ENCODE assay signal across 16 cellular contexts in the genomic region with DNA sequence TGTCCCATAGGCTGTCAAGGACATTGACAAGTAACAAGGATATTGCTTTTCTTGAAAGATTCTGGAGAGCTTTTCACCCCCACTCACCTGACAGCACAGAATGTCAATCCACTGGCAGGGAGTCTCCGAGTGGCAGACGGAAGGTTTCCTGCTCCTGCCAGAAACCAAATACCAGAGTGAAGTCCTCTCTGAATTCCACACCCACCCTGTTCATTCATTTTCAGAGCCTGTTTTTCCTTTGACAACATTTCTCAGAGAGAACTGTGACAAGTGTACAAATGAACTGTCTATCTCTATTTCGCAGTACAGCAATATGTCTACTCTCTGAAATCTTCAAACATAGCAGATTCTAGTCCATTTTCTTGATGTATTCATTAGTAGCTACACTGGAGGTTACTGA. TPM values are rescaled to one million over a fixed set of nuclear protein-coding genes. Genes with fewer than 3 reads are reported as not detected.
DNase-seq lines count a peak whose midpoint lies in the region; ATAC-seq and TF ChIP-seq lines count a peak whose summit lies in the region.
"Had no signal": no experiment of that assay in that cellular context is flagged by ENCODE, and none has a peak within 500 bp of the region (broad histone marks: within the 10 kb centered on the region; RNA-seq: fewer than 3 reads in every experiment).

No MANE protein-coding gene starts in this region.

- H3K36me3 Mint-ChIP-seq in WTC11 (no peaks in the 10 kb centered on the region; the same call in 1 of the 2 replicates), type B pancreatic cell (no peaks in the 10 kb centered on the region)

- intact Hi-C loops in left lung (cut with DNase I): no loop called here

- H3K4me3 Mint-ChIP-seq in WTC11 (no peak overlapping the region), type B pancreatic cell (peak overlapping the region; percentile 7)
- H3K4me3 Mint-ChIP-seq: B cell; CD4-positive, alpha-beta T cell; IgD-negative memory B cell had no signal

- H3K27ac ChIP-seq in left lung: no peak overlapping the region
- H3K27ac ChIP-seq in caudate nucleus (ENCODE audit: low read depth, low read length): no peak overlapping the region
- H3K27ac ChIP-seq: GM23248 had no signal

- ATAC-seq in WTC11 (no peak), left lung (peak; percentile 52), HG03045 (IDR thresholded peaks at IDR 0.05; ENCODE audit: unreplicated experiment) (no peak)

- POLR2A ChIA-PET in WTC11 (lab: Charles Lee): no interaction called here

- 0 out of 2 replicates have a peak overlapping the region, but pooled peaks have one; percentile 76 for H3K27ac Mint-ChIP-seq in WTC11
- peak overlapping the region; percentile 52 for H3K27ac Mint-ChIP-seq in type B pancreatic cell
- H3K27ac Mint-ChIP-seq: B cell; CD4-positive, alpha-beta T cell; IgD-negative memory B cell had no signal

- no peaks in the 10 kb centered on the region for H3K4me1 ChIP-seq in left lung

- TF ChIP-seq CTCF in WTC11 (IDR thresholded peaks at IDR 0.05): no peak
- no peak for TF ChIP-seq CTCF in left lung (IDR thresholded peaks at IDR 0.05)
- no peak for TF ChIP-seq CTCF in type B pancreatic cell (conservative IDR thresholded peaks at IDR 0.05)

- H3K36me3 ChIP-seq in left lung: no peaks in the 10 kb centered on the region

- H3K9me3 ChIP-seq in left lung: no peaks in the 10 kb centered on the region

- no peak overlapping the region for H3K4me3 ChIP-seq in left lung
- H3K4me3 ChIP-seq: GM23248 had no signal

- CTCF ChIA-PET in WTC11 (lab: Charles Lee): no interaction called here

- H3K27me3 ChIP-seq in left lung: no peaks in the 10 kb centered on the region

- H3K4me1 Mint-ChIP-seq in WTC11 (peaks cover 35% of the 10 kb centered on the region), type B pancreatic cell (ENCODE audit: unreplicated experiment) (no peaks in the 10 kb centered on the region)
- H3K4me1 Mint-ChIP-seq: IgD-negative memory B cell had no signal

- peaks cover 20% of the 10 kb centered on the region for H3K9me3 Mint-ChIP-seq in WTC11
- no peaks in the 10 kb centered on the region for H3K9me3 Mint-ChIP-seq in type B pancreatic cell
- H3K9me3 Mint-ChIP-seq: CD4-positive, alpha-beta T cell; IgD-negative memory B cell had no signal

- DNase-seq in WTC11 (ENCODE audit: low spot score) (no peak), cerebellar cortex (ENCODE audit: low spot score) (peak; percentile 34), left lung (no peak), type B pancreatic cell (ENCODE audit: extremely low spot score, unreplicated experiment) (no peak), caudate nucleus (lab: John Stamatoyannopoulos, UW) (no peak)
- no peak for DNase-seq in stimulated activated CD4-positive, alpha-beta T cell treated with anti-CD3 and anti-CD28 coated beads, Interleukin-2, amount 100 ng/mL, for 48 hours
- DNase-seq: C1 segment of cervical spinal cord; Calu3; CD4-positive, alpha-beta T cell; DMS 273 treated with DMSO at 0.1 percent for 48 hours; DMS79; GM23248; H7 had no signal

- no peaks in the 10 kb centered on the region for H3K27me3 Mint-ChIP-seq in WTC11 (ENCODE audit: low read depth)
- H3K27me3 Mint-ChIP-seq in type B pancreatic cell: peaks cover 32% of the 10 kb centered on the region
- H3K27me3 Mint-ChIP-seq: B cell; CD4-positive, alpha-beta T cell; IgD-negative memory B cell had no signal

TF ChIP-seq in WTC11, 78 proteins besides CTCF, POLR2A, EP300 and RAD21 (continues in another document):
- TF ChIP-seq, protein P1, sequence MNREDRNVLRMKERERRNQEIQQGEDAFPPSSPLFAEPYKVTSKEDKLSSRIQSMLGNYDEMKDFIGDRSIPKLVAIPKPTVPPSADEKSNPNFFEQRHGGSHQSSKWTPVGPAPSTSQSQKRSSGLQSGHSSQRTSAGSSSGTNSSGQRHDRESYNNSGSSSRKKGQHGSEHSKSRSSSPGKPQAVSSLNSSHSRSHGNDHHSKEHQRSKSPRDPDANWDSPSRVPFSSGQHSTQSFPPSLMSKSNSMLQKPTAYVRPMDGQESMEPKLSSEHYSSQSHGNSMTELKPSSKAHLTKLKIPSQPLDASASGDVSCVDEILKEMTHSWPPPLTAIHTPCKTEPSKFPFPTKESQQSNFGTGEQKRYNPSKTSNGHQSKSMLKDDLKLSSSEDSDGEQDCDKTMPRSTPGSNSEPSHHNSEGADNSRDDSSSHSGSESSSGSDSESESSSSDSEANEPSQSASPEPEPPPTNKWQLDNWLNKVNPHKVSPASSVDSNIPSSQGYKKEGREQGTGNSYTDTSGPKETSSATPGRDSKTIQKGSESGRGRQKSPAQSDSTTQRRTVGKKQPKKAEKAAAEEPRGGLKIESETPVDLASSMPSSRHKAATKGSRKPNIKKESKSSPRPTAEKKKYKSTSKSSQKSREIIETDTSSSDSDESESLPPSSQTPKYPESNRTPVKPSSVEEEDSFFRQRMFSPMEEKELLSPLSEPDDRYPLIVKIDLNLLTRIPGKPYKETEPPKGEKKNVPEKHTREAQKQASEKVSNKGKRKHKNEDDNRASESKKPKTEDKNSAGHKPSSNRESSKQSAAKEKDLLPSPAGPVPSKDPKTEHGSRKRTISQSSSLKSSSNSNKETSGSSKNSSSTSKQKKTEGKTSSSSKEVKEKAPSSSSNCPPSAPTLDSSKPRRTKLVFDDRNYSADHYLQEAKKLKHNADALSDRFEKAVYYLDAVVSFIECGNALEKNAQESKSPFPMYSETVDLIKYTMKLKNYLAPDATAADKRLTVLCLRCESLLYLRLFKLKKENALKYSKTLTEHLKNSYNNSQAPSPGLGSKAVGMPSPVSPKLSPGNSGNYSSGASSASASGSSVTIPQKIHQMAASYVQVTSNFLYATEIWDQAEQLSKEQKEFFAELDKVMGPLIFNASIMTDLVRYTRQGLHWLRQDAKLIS (CRISPR knock-in tag; IDR thresholded peaks at IDR 0.05; ENCODE audit: borderline replicate concordance): no peak
- TF ChIP-seq ATF1 (CRISPR knock-in tag; IDR thresholded peaks at IDR 0.05) (no peak), GABPB1 (CRISPR knock-in tag; IDR thresholded peaks at IDR 0.05) (no peak), NR1H2 (CRISPR knock-in tag; IDR thresholded peaks at IDR 0.05) (no peak), ZBTB43 (CRISPR knock-in tag; IDR thresholded peaks at IDR 0.05) (no peak), TCF7 (CRISPR knock-in tag; IDR thresholded peaks at IDR 0.05; ENCODE audit: low read depth) (no peak), FOXP4 (CRISPR knock-in tag; IDR thresholded peaks at IDR 0.05) (no peak), SOX15 (CRISPR knock-in tag; IDR thresholded peaks at IDR 0.05) (no peak), MLX (CRISPR knock-in tag; IDR thresholded peaks at IDR 0.05) (no peak), NFYB (CRISPR knock-in tag; conservative IDR thresholded peaks at IDR 0.05; ENCODE audit: low read depth) (no peak), KAT7 (CRISPR knock-in tag; IDR thresholded peaks at IDR 0.05; ENCODE audit: borderline replicate concordance) (no peak)
- TF ChIP-seq, protein P2, sequence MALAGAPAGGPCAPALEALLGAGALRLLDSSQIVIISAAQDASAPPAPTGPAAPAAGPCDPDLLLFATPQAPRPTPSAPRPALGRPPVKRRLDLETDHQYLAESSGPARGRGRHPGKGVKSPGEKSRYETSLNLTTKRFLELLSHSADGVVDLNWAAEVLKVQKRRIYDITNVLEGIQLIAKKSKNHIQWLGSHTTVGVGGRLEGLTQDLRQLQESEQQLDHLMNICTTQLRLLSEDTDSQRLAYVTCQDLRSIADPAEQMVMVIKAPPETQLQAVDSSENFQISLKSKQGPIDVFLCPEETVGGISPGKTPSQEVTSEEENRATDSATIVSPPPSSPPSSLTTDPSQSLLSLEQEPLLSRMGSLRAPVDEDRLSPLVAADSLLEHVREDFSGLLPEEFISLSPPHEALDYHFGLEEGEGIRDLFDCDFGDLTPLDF (CRISPR knock-in tag; IDR thresholded peaks at IDR 0.05): no peak
- TF ChIP-seq, protein P3, sequence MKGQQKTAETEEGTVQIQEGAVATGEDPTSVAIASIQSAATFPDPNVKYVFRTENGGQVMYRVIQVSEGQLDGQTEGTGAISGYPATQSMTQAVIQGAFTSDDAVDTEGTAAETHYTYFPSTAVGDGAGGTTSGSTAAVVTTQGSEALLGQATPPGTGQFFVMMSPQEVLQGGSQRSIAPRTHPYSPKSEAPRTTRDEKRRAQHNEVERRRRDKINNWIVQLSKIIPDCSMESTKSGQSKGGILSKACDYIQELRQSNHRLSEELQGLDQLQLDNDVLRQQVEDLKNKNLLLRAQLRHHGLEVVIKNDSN (CRISPR knock-in tag; IDR thresholded peaks at IDR 0.05): no peak

RNA-seq across cellular contexts. Expression of gene BICD1, which starts 26.2 kb away (rescaled TPM):
- total RNA-seq in WTC11 (2021) (56.7 to 69.4 TPM (median 58.4 TPM) in 3 replicates), left lung (10 to 100 TPM; 20.5 to 21.2 TPM), type B pancreatic cell (ENCODE audit: low replicate concordance) (37.7 and 74.3 TPM in 2 replicates)
